Comparison of ENCODE assay signal across 7 cellular contexts in genomic region chr18:64699116-64699515, GRCh38.
"Had no signal": no experiment of that assay in that cellular context is flagged by ENCODE, and none has a peak within 500 bp of the region (broad histone marks: within the 10 kb centered on the region; RNA-seq: fewer than 3 reads in every experiment).

No MANE protein-coding gene starts in this region.

- ATAC-seq: HCT116, HepG2 had no signal

- DNase-seq: GM23248, GOT3, H7, HFFc6, KBM-7 had no signal
